12 cellular contexts compared by ENCODE assay signal in genomic region chr15:75696303-75696657, GRCh38. TPM values are rescaled to one million over a fixed set of nuclear protein-coding genes. Genes with fewer than 3 reads are reported as not detected.
DNase-seq lines count a peak whose midpoint lies in the region; ATAC-seq and TF ChIP-seq lines count a peak whose summit lies in the region.
"Had no signal": no experiment of that assay in that cellular context is flagged by ENCODE, and none has a peak within 500 bp of the region (broad histone marks: within the 10 kb centered on the region; RNA-seq: fewer than 3 reads in every experiment).

No MANE protein-coding gene starts in this region.

- no peak overlapping the region for H3K4me2 ChIP-seq in smooth muscle cell
- H3K4me2 ChIP-seq: SK-N-SH had no signal

- no peaks in the 10 kb centered on the region for H3K27me3 Mint-ChIP-seq in activated B cell treated with CpG ODN at 0.5 μM for 24 hours
- H3K27me3 Mint-ChIP-seq in activated CD4-positive, alpha-beta T cell treated with anti-CD3 and anti-CD28 coated beads, Interleukin-2, amount 10 ng/mL, durations not matched to agents 7 days and 5 days: peaks cover 18% of the 10 kb centered on the region

- H3K36me3 ChIP-seq in smooth muscle cell (ENCODE audit: low read depth) (no peaks in the 10 kb centered on the region), body of pancreas (replicated peaks in 1 of 2; ENCODE audit: insufficient read depth in 1 of 2, low read depth in 2 of 2) (no peaks in the 10 kb centered on the region)

- H3K27ac Mint-ChIP-seq in activated B cell treated with CpG ODN at 0.5 μM for 24 hours: peak overlapping the region; percentile 68
- no peak overlapping the region for H3K27ac Mint-ChIP-seq in activated CD4-positive, alpha-beta T cell treated with anti-CD3 and anti-CD28 coated beads, Interleukin-2, amount 10 ng/mL, durations not matched to agents 7 days and 5 days

- H3K9me3 Mint-ChIP-seq in activated B cell treated with CpG ODN at 0.5 μM for 24 hours: no peaks in the 10 kb centered on the region
- no peaks in the 10 kb centered on the region for H3K9me3 Mint-ChIP-seq in activated CD4-positive, alpha-beta T cell treated with anti-CD3 and anti-CD28 coated beads, Interleukin-2, amount 10 ng/mL, durations not matched to agents 7 days and 5 days

- peaks cover 87% of the 10 kb centered on the region for H3K4me1 Mint-ChIP-seq in activated B cell treated with CpG ODN at 0.5 μM for 24 hours
- peaks cover 12% of the 10 kb centered on the region for H3K4me1 Mint-ChIP-seq in activated CD4-positive, alpha-beta T cell treated with anti-CD3 and anti-CD28 coated beads, Interleukin-2, amount 10 ng/mL, durations not matched to agents 7 days and 5 days

- no peak overlapping the region for H3K4me3 ChIP-seq in smooth muscle cell
- H3K4me3 ChIP-seq in body of pancreas: no peak overlapping the region

- H3K9ac ChIP-seq in smooth muscle cell (ENCODE audit: low read depth): peak overlapping the region; percentile 28
- H3K9ac ChIP-seq: SK-N-SH had no signal

- intact Hi-C loops in activated B cell treated with CpG ODN at 0.5 μM for 24 hours (cut with micrococcal nuclease) (no loop called here), body of pancreas (cut with DNase I) (no loop called here)

- in situ Hi-C loops in GM13977 (cut with MboI; ENCODE audit: low pct_unique_long_range_greater_than_20kb, low sequenced_read_pairs, unreplicated experiment): no loop called here

- ATAC-seq in activated B cell treated with CpG ODN at 0.5 μM for 24 hours (ENCODE audit: low read depth): no peak
- peak; percentile 2 for ATAC-seq in foreskin keratinocyte
- no peak for ATAC-seq in GM21529 (IDR thresholded peaks at IDR 0.05; ENCODE audit: unreplicated experiment)
- ATAC-seq in body of pancreas: no peak
- ATAC-seq: left ventricle myocardium superior had no signal

- WGBS in smooth muscle cell (ENCODE audit: low lambda C conversion rate): 70% methylated on average over 13 of the region's 13 CpGs
- WGBS in body of pancreas, 2 donors: 81 to 83% methylated on average over 13 of the region's 13 CpGs

- TF ChIP-seq CTCF in GM13977 (IDR thresholded peaks at IDR 0.05; ENCODE audit: extremely low read depth, insufficient read depth, missing control alignments) (no peak), activated B cell treated with CpG ODN at 0.5 μM for 24 hours (IDR thresholded peaks at IDR 0.05) (no peak), foreskin keratinocyte (conservative IDR thresholded peaks at IDR 0.05) (no peak), smooth muscle cell (IDR thresholded peaks at IDR 0.05; ENCODE audit: borderline replicate concordance, insufficient read depth, poor library complexity, severe bottlenecking) (no peak), body of pancreas (IDR thresholded peaks at IDR 0.05) (no peak)

- peaks cover 12% of the 10 kb centered on the region for H3F3A ChIP-seq in smooth muscle cell (ENCODE audit: low read depth)

- H3K9me3 ChIP-seq in smooth muscle cell (replicated peaks; ENCODE audit: low read depth) (no peaks in the 10 kb centered on the region), body of pancreas (no peaks in the 10 kb centered on the region)
- H3K9me3 ChIP-seq: SK-N-SH had no signal

- H3K27me3 ChIP-seq in foreskin keratinocyte: no peaks in the 10 kb centered on the region
- H3K27me3 ChIP-seq in smooth muscle cell (ENCODE audit: low read depth): no peaks in the 10 kb centered on the region
- no peaks in the 10 kb centered on the region for H3K27me3 ChIP-seq in body of pancreas

- no peak for TF ChIP-seq POLR2A in body of pancreas (IDR thresholded peaks at IDR 0.05)

- no peaks in the 10 kb centered on the region for H3K36me3 Mint-ChIP-seq in activated B cell treated with CpG ODN at 0.5 μM for 24 hours (ENCODE audit: low read depth)
- no peaks in the 10 kb centered on the region for H3K36me3 Mint-ChIP-seq in activated CD4-positive, alpha-beta T cell treated with anti-CD3 and anti-CD28 coated beads, Interleukin-2, amount 10 ng/mL, durations not matched to agents 7 days and 5 days (ENCODE audit: low read depth)

- H3K27ac ChIP-seq in foreskin keratinocyte: peak overlapping the region; percentile 82
- peak overlapping the region; percentile 52 for H3K27ac ChIP-seq in smooth muscle cell (ENCODE audit: low read depth)
- H3K27ac ChIP-seq in body of pancreas: no peak overlapping the region

- H3K4me3 Mint-ChIP-seq in activated B cell treated with CpG ODN at 0.5 μM for 24 hours: peak overlapping the region; percentile 38
- H3K4me3 Mint-ChIP-seq in activated CD4-positive, alpha-beta T cell treated with anti-CD3 and anti-CD28 coated beads, Interleukin-2, amount 10 ng/mL, durations not matched to agents 7 days and 5 days: no peak overlapping the region

- CTCF ChIA-PET in activated B cell treated with CpG ODN at 0.5 μM for 24 hours (lab: Charles Lee): no interaction called here
- CTCF ChIA-PET in activated CD4-positive, alpha-beta T cell treated with anti-CD3 and anti-CD28 coated beads, Interleukin-2, amount 10 ng/mL, durations not matched to agents 7 days and 5 days (lab: Charles Lee): no interaction called here

- no peaks in the 10 kb centered on the region for H3K79me2 ChIP-seq in smooth muscle cell (ENCODE audit: low read depth)

- DNase-seq in GM13977 (ENCODE audit: low spot score) (peak; percentile 59), activated B cell treated with CpG ODN at 0.5 μM for 24 hours (no peak), foreskin keratinocyte (peak; percentile 77 to 81), smooth muscle cell (lab: John Stamatoyannopoulos, UW; ENCODE audit: unreplicated experiment) (no peak), amniotic stem cell (lab: John Stamatoyannopoulos, UW) (no peak), body of pancreas (no peak)
- DNase-seq in activated CD4-positive, alpha-beta T cell treated with anti-CD3 and anti-CD28 coated beads, Interleukin-2, amount 10 ng/mL, durations not matched to agents 7 days and 5 days: no peak
- DNase-seq: left ventricle myocardium superior, NCI-H2171 treated with DMSO at 0.1 percent for 48 hours, retina had no signal

- H3K4me1 ChIP-seq in foreskin keratinocyte (peaks cover 31% of the 10 kb centered on the region), smooth muscle cell (ENCODE audit: low read depth) (peaks cover 28% of the 10 kb centered on the region), body of pancreas (peaks cover 16% of the 10 kb centered on the region)

- POLR2A ChIA-PET in activated B cell treated with CpG ODN at 0.5 μM for 24 hours (lab: Charles Lee): no interaction called here
- POLR2A ChIA-PET in activated CD4-positive, alpha-beta T cell treated with anti-CD3 and anti-CD28 coated beads, Interleukin-2, amount 10 ng/mL, durations not matched to agents 7 days and 5 days (lab: Charles Lee): no interaction called here

- H4K20me1 ChIP-seq in smooth muscle cell (ENCODE audit: low read depth): no peaks in the 10 kb centered on the region

- no peak overlapping the region for H2AFZ ChIP-seq in smooth muscle cell (ENCODE audit: low read depth)

RNA-seq across cellular contexts. Expression of gene CSPG4, which starts 16.4 kb away (rescaled TPM):
- total RNA-seq in activated B cell treated with CpG ODN at 0.5 μM for 24 hours: not detected in 2 replicates
- total RNA-seq in foreskin keratinocyte: 6.0 and 13.3 TPM in 2 replicates
- polyA plus RNA-seq in foreskin keratinocyte: 2.7 and 5.1 TPM in 2 replicates
- total RNA-seq in smooth muscle cell: 31.1 and 35.3 TPM in 2 replicates
- 46.6 and 54.9 TPM in 2 replicates for polyA plus RNA-seq in smooth muscle cell
- total RNA-seq in activated CD4-positive, alpha-beta T cell treated with anti-CD3 and anti-CD28 coated beads, Interleukin-2, amount 10 ng/mL, durations not matched to agents 7 days and 5 days: not detected
- total RNA-seq in body of pancreas: 10 to 100 TPM in 1 of 2 donors, 1 to 10 TPM in 1; 3.1 to 13.8 TPM

RNA-seq across cellular contexts. Expression of gene SNX33, which starts 48.6 kb away (rescaled TPM):
- total RNA-seq in activated B cell treated with CpG ODN at 0.5 μM for 24 hours: 0.22 and 0.34 TPM in 2 replicates
- 26.7 and 28.9 TPM in 2 replicates for total RNA-seq in foreskin keratinocyte
- polyA plus RNA-seq in foreskin keratinocyte: 26.2 and 28.3 TPM in 2 replicates
- 9.7 and 13.6 TPM in 2 replicates for total RNA-seq in smooth muscle cell
- 14.2 and 19.2 TPM in 2 replicates for polyA plus RNA-seq in smooth muscle cell
- under 1 TPM; 0.60 to 0.79 TPM for total RNA-seq in activated CD4-positive, alpha-beta T cell treated with anti-CD3 and anti-CD28 coated beads, Interleukin-2, amount 10 ng/mL, durations not matched to agents 7 days and 5 days
- 10 to 100 TPM; 19.8 to 21.8 TPM for total RNA-seq in body of pancreas

RNA-seq across cellular contexts. Expression of gene IMP3, which starts 56.3 kb away (rescaled TPM):
- total RNA-seq in activated B cell treated with CpG ODN at 0.5 μM for 24 hours (65.6 and 72.6 TPM in 2 replicates), foreskin keratinocyte (91.3 and 101 TPM in 2 replicates), smooth muscle cell (54.1 and 55.6 TPM in 2 replicates), body of pancreas (10 to 100 TPM; 43.1 to 66.6 TPM)
- polyA plus RNA-seq in foreskin keratinocyte (105 and 115 TPM in 2 replicates), smooth muscle cell (56.7 and 57.5 TPM in 2 replicates)
- total RNA-seq in activated CD4-positive, alpha-beta T cell treated with anti-CD3 and anti-CD28 coated beads, Interleukin-2, amount 10 ng/mL, durations not matched to agents 7 days and 5 days: 10 to 100 TPM; 79.1 to 81.4 TPM

Comparison
In these comparisons a context has a peak if more than half of its experiments do, and no peak if none do; other contexts are left out.
1. DNase-seq: peak in GM13977 (single experiment) and foreskin keratinocyte (2 of 2); none in activated B cell treated with CpG ODN at 0.5 μM for 24 hours (single experiment), smooth muscle cell (single experiment), amniotic stem cell (single experiment), activated CD4-positive, alpha-beta T cell treated with anti-CD3 and anti-CD28 coated beads, Interleukin-2, amount 10 ng/mL, durations not matched to agents 7 days and 5 days (single experiment) and body of pancreas (0 of 4).
2. H3K27ac ChIP-seq: peak in foreskin keratinocyte (single experiment) and smooth muscle cell (single experiment); none in body of pancreas (0 of 4).